ENCODE assay signal across 13 cellular contexts in genomic region chrX:150508461-150509367, GRCh38. TPM values are rescaled to one million over a fixed set of nuclear protein-coding genes. Genes with fewer than 3 reads are reported as not detected.
DNase-seq lines count a peak whose midpoint lies in the region; ATAC-seq lines count a peak whose summit lies in the region.
"Had no signal": no experiment of that assay in that cellular context is flagged by ENCODE, and none has a peak within 500 bp of the region (broad histone marks: within the 10 kb centered on the region; RNA-seq: fewer than 3 reads in every experiment).

No MANE protein-coding gene starts in this region.

- H3K9ac ChIP-seq in HUES6 (ENCODE audit: low read length) = peak overlapping the region; percentile 46
- H3K9ac ChIP-seq in skeletal muscle satellite cell (ENCODE audit: low read depth, low read length) = no peak overlapping the region

- H3K4me3 ChIP-seq in HUES6 (ENCODE audit: low read depth, low read length) (no peak overlapping the region), skeletal muscle satellite cell (ENCODE audit: low read length) (no peak overlapping the region)

- peaks cover 73% of the 10 kb centered on the region for H3K4me1 ChIP-seq in HUES6 (ENCODE audit: control insufficient read depth, insufficient read depth, low read length)
- peaks cover 36% of the 10 kb centered on the region for H3K4me1 ChIP-seq in skeletal muscle satellite cell (ENCODE audit: control insufficient read depth, insufficient read depth, low read length)
- H3K4me1 ChIP-seq: Caco-2 had no signal

- H3K9me3 ChIP-seq in HUES6 (ENCODE audit: control insufficient read depth, insufficient read depth, low read depth, low read length) (no peaks in the 10 kb centered on the region), skeletal muscle satellite cell (replicated peaks; ENCODE audit: low read length) (no peaks in the 10 kb centered on the region)
- H3K9me3 ChIP-seq: Caco-2 had no signal

- DNase-seq in cerebellar nuclear complex (lab: John Stamatoyannopoulos, UW) (peak; percentile 6 to 48), inferior parietal cortex (ENCODE audit: extremely low spot score) (peak; percentile 36), NCI-H146 treated with DMSO at 0.1 percent for 48 hours (lab: John Stamatoyannopoulos, UW; ENCODE audit: unreplicated experiment) (no peak), middle frontal gyrus (ENCODE audit: extremely low spot score, low spot score) (no peak)
- DNase-seq in stimulated activated CD4-positive, alpha-beta T cell treated with anti-CD3 and anti-CD28 coated beads, Interleukin-2, amount 100 ng/mL, for 24 hours = no peak
- DNase-seq: Caco-2, erythroblast, MV-4-11, SIG-M5, small intestine had no signal

- ATAC-seq in HG03196 (IDR thresholded peaks at IDR 0.05; ENCODE audit: unreplicated experiment) = no peak

- H3K4me2 ChIP-seq in skeletal muscle satellite cell (ENCODE audit: low read length) = peak overlapping the region; percentile 19

- H3K36me3 ChIP-seq in HUES6 (ENCODE audit: control insufficient read depth, insufficient read depth, low read length) (no peaks in the 10 kb centered on the region), skeletal muscle satellite cell (ENCODE audit: insufficient read depth, low read length) (no peaks in the 10 kb centered on the region)

- H3K27ac ChIP-seq in HUES6 (ENCODE audit: low read depth, low read length) = no peak overlapping the region; the same call in 1 of the 2 replicates

- H3K27me3 ChIP-seq in HUES6 (ENCODE audit: control insufficient read depth, insufficient read depth, low read length) = no peaks in the 10 kb centered on the region; the same call in 1 of the 2 replicates
- no peaks in the 10 kb centered on the region for H3K27me3 ChIP-seq in skeletal muscle satellite cell (ENCODE audit: control insufficient read depth, insufficient read depth, low read length)

RNA-seq across cellular contexts. Expression of gene MTM1, which starts 59.7 kb away (rescaled TPM):
- 6.1 and 6.8 TPM in 2 replicates for total RNA-seq in skeletal muscle satellite cell (2012; rRNA removed)

Comparison
In these comparisons a context has a peak if more than half of its experiments do, and no peak if none do; other contexts are left out.
1. DNase-seq: peak in cerebellar nuclear complex (2 of 2) and inferior parietal cortex (single experiment); none in NCI-H146 treated with DMSO at 0.1 percent for 48 hours (single experiment), stimulated activated CD4-positive, alpha-beta T cell treated with anti-CD3 and anti-CD28 coated beads, Interleukin-2, amount 100 ng/mL, for 24 hours (0 of 2) and middle frontal gyrus (single experiment).